In the genomic region with DNA sequence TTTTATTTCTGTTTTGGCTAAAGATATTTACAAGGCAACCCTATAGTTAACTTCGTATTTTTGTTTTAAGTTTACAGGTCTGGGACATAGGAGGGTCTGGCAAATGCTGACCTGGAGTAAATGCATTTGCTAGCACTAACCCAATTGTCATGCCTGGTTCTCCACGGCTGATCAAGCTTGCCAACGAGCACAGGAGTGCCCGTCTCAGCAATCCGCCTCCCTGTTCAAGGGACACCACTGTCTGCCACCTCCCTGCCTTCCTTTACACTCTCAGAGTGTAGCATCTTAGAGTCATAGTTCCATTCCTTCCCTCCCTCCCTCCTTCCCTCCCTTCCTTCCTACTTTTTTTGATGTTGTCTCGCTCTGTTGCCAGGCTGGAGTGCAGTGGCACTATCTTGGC, we compare ENCODE assay signal across 30 cellular contexts.
"Had no signal": no experiment of that assay in that cellular context is flagged by ENCODE, and none has a peak within 500 bp of the region (broad histone marks: within the 10 kb centered on the region; RNA-seq: fewer than 3 reads in every experiment).

No MANE protein-coding gene starts in this region.

- H3K9me3 ChIP-seq: adrenal gland, body of pancreas, esophagus squamous epithelium, gastroesophageal sphincter had no signal

- H3K36me3 ChIP-seq: adrenal gland, gastroesophageal sphincter had no signal

- ATAC-seq: activated CD4-positive, alpha-beta T cell treated with anti-CD3 and anti-CD28 coated beads for 36 hours; activated CD8-positive, alpha-beta memory T cell treated with anti-CD3 and anti-CD28 coated beads, Interleukin-2, amount 10 ng/mL, durations not matched to agents 7 days and 5 days; activated CD8-positive, alpha-beta T cell treated with anti-CD3 and anti-CD28 coated beads, Interleukin-2, amount 10 ng/mL, durations not matched to agents 7 days and 5 days; activated naive CD8-positive, alpha-beta T cell treated with anti-CD3 and anti-CD28 coated beads, Interleukin-2, amount 50 U/mL, for 24 hours; body of pancreas; gastroesophageal sphincter had no signal

- H3K4me3 ChIP-seq: adrenal gland, body of pancreas, esophagus squamous epithelium, gastroesophageal sphincter had no signal

- FAIRE-seq: colon, endometrium, endothelial cell of umbilical vein had no signal

- H3K27ac ChIP-seq: adrenal gland, body of pancreas, epithelial cell of prostate, esophagus squamous epithelium, gastroesophageal sphincter had no signal

- H3K27me3 ChIP-seq: adrenal gland, body of pancreas, esophagus squamous epithelium, gastroesophageal sphincter had no signal

- DNase-seq: activated CD4-positive, alpha-beta memory T cell treated with anti-CD3 and anti-CD28 coated beads for 36 hours; activated CD4-positive, alpha-beta T cell treated with anti-CD3 and anti-CD28 coated beads for 36 hours; activated CD4-positive, alpha-beta T cell treated with anti-CD3 and anti-CD28 coated beads, Interleukin-2, amount 10 ng/mL, durations not matched to agents 24 days and 14 days; activated CD4-positive, CD25-positive, alpha-beta regulatory T cell; activated CD4-positive, CD25-positive, alpha-beta regulatory T cell treated with anti-CD3 and anti-CD28 coated beads, Interleukin-2, amount 50 U/mL, for 72 hours; activated CD8-positive, alpha-beta memory T cell treated with anti-CD3 and anti-CD28 coated beads, Interleukin-2, amount 10 ng/mL, durations not matched to agents 7 days and 5 days; activated CD8-positive, alpha-beta memory T cell treated with anti-CD3 and anti-CD28 coated beads, Interleukin-2, amount 50 U/mL, for 4 hours; activated CD8-positive, alpha-beta T cell treated with anti-CD3 and anti-CD28 coated beads, Interleukin-2, amount 10 ng/mL, durations not matched to agents 7 days and 5 days; activated effector memory CD4-positive, alpha-beta T cell treated with anti-CD3 and anti-CD28 coated beads, Interleukin-2, amount 50 U/mL, for 16 hours; activated naive CD4-positive, alpha-beta T cell treated with anti-CD3 and anti-CD28 coated beads for 36 hours; activated naive CD8-positive, alpha-beta T cell treated with anti-CD3 and anti-CD28 coated beads for 36 hours; activated naive CD8-positive, alpha-beta T cell treated with anti-CD3 and anti-CD28 coated beads, Interleukin-2, amount 50 U/mL, for 24 hours; activated T-cell treated with anti-CD3 and anti-CD28 coated beads, Interleukin-2, amount 50 U/mL, for 1 hour; activated T-cell treated with anti-CD3 and anti-CD28 coated beads, Interleukin-2, amount 50 U/mL, for 48 hours; adrenal gland; amygdala; aorta; body of pancreas; caudate nucleus; cortex of kidney; dermis blood vessel endothelial cell; effector CD8-positive, alpha-beta T cell; esophagus squamous epithelium; foreskin melanocyte; T-helper 2 cell had no signal
